In the genomic region with DNA sequence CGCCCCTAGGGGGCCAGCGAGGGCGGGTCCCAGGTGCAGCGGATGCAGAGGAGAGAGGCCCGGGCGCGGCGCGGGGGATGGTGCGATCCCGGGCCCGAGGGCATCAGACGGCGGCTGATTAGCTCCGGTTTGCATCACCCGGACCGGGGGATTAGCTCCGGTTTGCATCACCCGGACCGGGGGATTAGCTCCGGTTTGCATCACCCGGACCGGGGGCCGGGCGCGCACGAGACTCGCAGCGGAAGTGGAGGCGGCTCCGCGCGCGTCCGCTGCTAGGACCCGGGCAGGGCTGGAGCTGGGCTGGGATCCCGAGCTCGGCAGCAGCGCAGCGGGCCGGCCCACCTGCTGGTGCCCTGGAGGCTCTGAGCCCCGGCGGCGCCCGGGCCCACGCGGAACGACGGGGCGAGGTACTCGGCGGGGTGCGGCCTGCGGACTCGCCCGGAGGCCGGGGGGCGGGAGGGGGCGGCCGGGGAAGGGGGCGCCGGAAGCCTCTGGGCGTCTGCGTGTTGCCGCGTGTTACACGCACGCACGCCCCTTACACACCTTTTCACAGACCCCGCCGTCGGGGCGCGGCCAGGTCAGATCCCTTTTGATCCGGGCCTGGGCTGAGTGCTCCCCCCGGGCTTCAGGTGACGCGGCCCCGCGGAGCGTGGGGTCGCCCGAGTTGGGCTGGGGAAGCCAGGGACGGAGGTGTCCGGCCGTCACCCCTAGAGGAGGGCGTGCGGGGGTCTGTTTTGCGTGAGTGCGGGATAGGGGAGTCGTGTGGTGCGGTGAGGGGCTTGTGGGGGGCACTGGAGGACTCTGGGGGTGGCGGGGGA, we compare ENCODE assay signal across 8 cellular contexts. TPM values are rescaled to one million over a fixed set of nuclear protein-coding genes. Genes with fewer than 3 reads are reported as not detected.
DNase-seq lines count a peak whose midpoint lies in the region; ATAC-seq, FAIRE-seq and TF ChIP-seq lines count a peak whose summit lies in the region.

No MANE protein-coding gene starts in this region.

- DNase-seq in GM10248 (ENCODE audit: extremely low spot score) (peak; percentile 80), LNCaP clone FGC (ENCODE audit: low read depth) (no peak), T-helper 9 cell (peak; percentile 18), K562 (ENCODE audit: extremely low read depth in 1 of 4, low spot score in 3 of 4) (peak; percentile 76 to 89 (median 80)), iPS-NIHi11 (ENCODE audit: low spot score) (peak; percentile 81), OCI-M2 (lab: John Stamatoyannopoulos, UW; ENCODE audit: unreplicated experiment) (no peak)
- DNase-seq in stimulated activated CD4-positive, alpha-beta T cell treated with anti-CD3 and anti-CD28 coated beads, Interleukin-1b, Interleukin-23, amount 100 ng/mL, for 1 hour (ENCODE audit: low read depth in 2 of 2) = peak; percentile 2 to 47

- no peak for TF ChIP-seq CTCF in GM10248 (IDR thresholded peaks at IDR 0.05; ENCODE audit: control extremely low read depth, extremely low read depth, low read depth, missing control alignments)
- TF ChIP-seq CTCF in LNCaP clone FGC (IDR thresholded peaks at IDR 0.05; ENCODE audit: control insufficient read depth, extremely low read depth, insufficient read depth) = peak; percentile 20; the same call in 1 of the 2 replicates
- peak in 2 of 3 experiments; percentile 29 to 43; a peak in 4 of 6 replicates for TF ChIP-seq CTCF in K562 (IDR thresholded peaks at IDR 0.05 in 2 of 3, conservative IDR thresholded peaks at IDR 0.05 in 1 of 3; ENCODE audit: insufficient read depth in 2 of 3, low read depth in 1 of 3, low read length in 3 of 3)

- peaks cover 11% of the 10 kb centered on the region for H4K20me1 ChIP-seq in K562 (replicated peaks; ENCODE audit: control insufficient read depth, insufficient read depth, low read length)

- no peaks in the 10 kb centered on the region for H3K27me3 ChIP-seq in K562 (ENCODE audit: control insufficient read depth in 2 of 2, insufficient read depth in 2 of 2, low read length in 2 of 2)

- H3K79me2 ChIP-seq in K562 (ENCODE audit: control insufficient read depth, insufficient read depth, low read length) = peaks cover 69% of the 10 kb centered on the region

- intact Hi-C loops in K562 (cut with micrococcal nuclease) = loop anchor here (1.0 to 2.0 kb wide), 2 partner anchors 10 to 26 kb away; no protein-coding TSS in a partner anchor

- H3K9ac ChIP-seq in K562 (ENCODE audit: insufficient read depth in 1 of 2, low read depth in 2 of 2, low read length in 2 of 2) = peak overlapping the region; percentile 96 to 97

- POLR2A ChIA-PET in GM10248 (lab: Yijun Ruan, JAX) (interaction anchor here (0.9 kb wide), 1 partner anchor 52 kb away, joined by 4 read pairs; no protein-coding TSS in a partner anchor), K562 (lab: Yijun Ruan, JAX) (interaction anchor here (0.6 to 9.2 kb wide), 19 partner anchors 9 to 453 kb away, joined by 3 to 100 read pairs (median 4); a partner anchor contains a TSS)

- peaks cover 25 to 34% of the 10 kb centered on the region in 2 experiments for H3K4me1 ChIP-seq in K562 (replicated peaks in 1 of 2; ENCODE audit: control insufficient read depth in 2 of 2, insufficient read depth in 2 of 2, low read length in 2 of 2)

- in situ Hi-C loops in K562 (cut with MboI) = no loop called here

- peak; percentile 44 to 45 for TF ChIP-seq RAD21 in K562 (CRISPR knock-in tag; conservative IDR thresholded peaks at IDR 0.05 in 1 of 2, IDR thresholded peaks at IDR 0.05 in 1 of 2)

- TF ChIP-seq POLR2A in K562 (conservative IDR thresholded peaks at IDR 0.05) = peak; percentile 66

- no TSS peak for BruUV-seq in K562 (replicated peaks; lab: Mats Ljungman, UMichigan)

- peak; percentile 54 for ATAC-seq in GM21786 (IDR thresholded peaks at IDR 0.05; ENCODE audit: unreplicated experiment)
- ATAC-seq in K562 = peak; percentile 73

- peak; percentile 97 for TF ChIP-seq EP300 in K562 (IDR thresholded peaks at IDR 0.05; ENCODE audit: low read length)

- peak overlapping the region; percentile 96 for H3K27ac ChIP-seq in K562 (ENCODE audit: extremely low read depth, low read depth, low read length)

- CTCF ChIA-PET in GM10248 (lab: Yijun Ruan, JAX) = interaction anchor here (0.9 to 1.5 kb wide), 5 partner anchors 9 to 99 kb away, joined by 3 to 5 read pairs (median 4); no protein-coding TSS in a partner anchor
- CTCF ChIA-PET in K562 (lab: Yijun Ruan, JAX; ENCODE audit: low intra/inter-chr PET ratio) = no interaction called here

- H3K9me3 ChIP-seq in K562 (replicated peaks; ENCODE audit: control insufficient read depth, insufficient read depth, low read depth, low read length) = no peaks in the 10 kb centered on the region

- FAIRE-seq in K562 (lab: Jason Lieb, UNC) = no peak

- H3K4me3 ChIP-seq in LNCaP clone FGC (ENCODE audit: low read depth, low read length) (peak overlapping the region; percentile 79), K562 (peak overlapping the region; percentile 93)

- H3K36me3 ChIP-seq in K562 (ENCODE audit: control insufficient read depth, insufficient read depth, low read length) = peaks cover 31% of the 10 kb centered on the region

- H2AFZ ChIP-seq in K562 (ENCODE audit: low read depth, low read length) = peak overlapping the region; percentile 55; the same call in 1 of the 2 replicates

- H3K4me2 ChIP-seq in K562 (ENCODE audit: insufficient read depth, low read length) = peak overlapping the region; percentile 94; the same call in 1 of the 2 replicates

- WGBS in K562 (ENCODE audit: insufficient coverage, low coverage, missing lambda C conversion rate) = 1% methylated on average over 18 of the region's 93 CpGs

- no peaks in the 10 kb centered on the region for H3K9me1 ChIP-seq in K562 (ENCODE audit: control insufficient read depth, insufficient read depth, low read length)

RNA-seq across cellular contexts. Expression of a gene that starts 0.4 kb away (rescaled TPM):
- 20.3 and 47.6 TPM in 2 replicates for total RNA-seq in K562 (2011; cell fraction: chromatin; rRNA removed; ENCODE audit: low replicate concordance)
- total RNA-seq in K562 (2011; cell fraction: nucleolus; rRNA removed) = 45.7 and 51.3 TPM in 2 replicates
- 38.2 and 39.5 TPM in 2 replicates for total RNA-seq in K562 (2011; cell fraction: nucleoplasm; rRNA removed)
- total RNA-seq in K562 (2014; rRNA removed) (113 and 114 TPM in 2 replicates), K562 (2014; rRNA removed; fragmentation: Illumina TruSeq; extraction: Trizol) (43.5 and 47.4 TPM in 2 replicates), K562 (2015; rRNA removed; fragmentation: Illumina TruSeq; extraction: Trizol) (22.1 and 23.0 TPM in 2 replicates), K562 (2021) (102 and 110 TPM in 2 replicates)
- polyA plus RNA-seq in K562 (2011; rRNA removed) (44.4 and 114 TPM in 2 replicates), K562 (2014; fragmentation: Illumina TruSeq; extraction: Trizol) (55.3 and 78.6 TPM in 2 replicates), K562 (2014; fragmentation: Nextera tagmentation; extraction: Ambion mirVana) (10 to 100 TPM; 12.1 to 14.9 TPM), K562 (2014; rRNA removed) (78.8 and 80.6 TPM in 2 replicates)
- polyA plus RNA-seq in K562 (2011; cell fraction: cytosol; rRNA removed) = 105 and 109 TPM in 2 replicates
- polyA plus RNA-seq in K562 (2011; cell fraction: nucleus; rRNA removed) = 42.6 and 66.5 TPM in 2 replicates
- polyA plus RNA-seq in K562 (2012) = 40.1 and 401 TPM in 2 replicates
- 33.3 and 53.8 TPM in 2 replicates for polyA minus RNA-seq in K562 (2011; rRNA and poly(A)+ RNA removed)
- polyA minus RNA-seq in K562 (2011; cell fraction: cytosol; rRNA and poly(A)+ RNA removed) = 37.2 and 88.9 TPM in 2 replicates
- 9.7 and 26.4 TPM in 2 replicates for polyA minus RNA-seq in K562 (2011; cell fraction: nucleus; rRNA and poly(A)+ RNA removed)

RNA-seq across cellular contexts. Expression of a gene that starts 27.1 kb away (rescaled TPM):
- total RNA-seq in K562 (2011; cell fraction: chromatin; rRNA removed; ENCODE audit: low replicate concordance) = 91.7 and 117 TPM in 2 replicates
- 53.4 and 61.7 TPM in 2 replicates for total RNA-seq in K562 (2011; cell fraction: nucleolus; rRNA removed)
- 62.0 and 75.0 TPM in 2 replicates for total RNA-seq in K562 (2011; cell fraction: nucleoplasm; rRNA removed)
- total RNA-seq in K562 (2014; rRNA removed) (46.1 and 58.1 TPM in 2 replicates), K562 (2014; rRNA removed; fragmentation: Illumina TruSeq; extraction: Trizol) (18.4 and 22.1 TPM in 2 replicates), K562 (2015; rRNA removed; fragmentation: Illumina TruSeq; extraction: Trizol) (18.0 and 19.3 TPM in 2 replicates), K562 (2021) (51.7 and 54.2 TPM in 2 replicates)
- polyA plus RNA-seq in K562 (2011; rRNA removed) (37.6 and 58.2 TPM in 2 replicates), K562 (2014; fragmentation: Illumina TruSeq; extraction: Trizol) (26.5 and 37.1 TPM in 2 replicates), K562 (2014; fragmentation: Nextera tagmentation; extraction: Ambion mirVana) (1 to 10 TPM; 5.9 to 8.3 TPM), K562 (2014; rRNA removed) (52.7 and 59.3 TPM in 2 replicates)
- 41.1 and 50.2 TPM in 2 replicates for polyA plus RNA-seq in K562 (2011; cell fraction: cytosol; rRNA removed)
- polyA plus RNA-seq in K562 (2011; cell fraction: nucleus; rRNA removed) = 71.7 and 92.4 TPM in 2 replicates
- polyA plus RNA-seq in K562 (2012) = 38.5 and 194 TPM in 2 replicates
- polyA minus RNA-seq in K562 (2011; rRNA and poly(A)+ RNA removed) = 16.0 and 22.1 TPM in 2 replicates
- polyA minus RNA-seq in K562 (2011; cell fraction: cytosol; rRNA and poly(A)+ RNA removed) = 16.1 and 28.0 TPM in 2 replicates
- 15.3 and 29.2 TPM in 2 replicates for polyA minus RNA-seq in K562 (2011; cell fraction: nucleus; rRNA and poly(A)+ RNA removed)

RNA-seq across cellular contexts. Expression of a gene that starts 34.1 kb away (rescaled TPM):
- total RNA-seq in K562 (2011; cell fraction: chromatin; rRNA removed; ENCODE audit: low replicate concordance) = 9.8 and 24.5 TPM in 2 replicates
- total RNA-seq in K562 (2011; cell fraction: nucleolus; rRNA removed) = 24.9 and 37.9 TPM in 2 replicates
- total RNA-seq in K562 (2011; cell fraction: nucleoplasm; rRNA removed) = 34.2 and 46.5 TPM in 2 replicates
- total RNA-seq in K562 (2014; rRNA removed) (11.1 and 21.5 TPM in 2 replicates), K562 (2014; rRNA removed; fragmentation: Illumina TruSeq; extraction: Trizol) (6.7 and 7.5 TPM in 2 replicates), K562 (2015; rRNA removed; fragmentation: Illumina TruSeq; extraction: Trizol) (7.8 and 9.6 TPM in 2 replicates), K562 (2021) (26.7 and 28.5 TPM in 2 replicates)
- polyA plus RNA-seq in K562 (2011; rRNA removed) (13.1 and 37.5 TPM in 2 replicates), K562 (2014; fragmentation: Illumina TruSeq; extraction: Trizol) (24.3 and 24.7 TPM in 2 replicates), K562 (2014; fragmentation: Nextera tagmentation; extraction: Ambion mirVana) (1 to 10 TPM; 7.9 to 8.3 TPM), K562 (2014; rRNA removed) (24.8 and 29.7 TPM in 2 replicates)
- polyA plus RNA-seq in K562 (2011; cell fraction: cytosol; rRNA removed) = 54.0 and 57.8 TPM in 2 replicates
- polyA plus RNA-seq in K562 (2011; cell fraction: nucleus; rRNA removed) = 24.4 and 24.6 TPM in 2 replicates
- 21.9 and 37.5 TPM in 2 replicates for polyA plus RNA-seq in K562 (2012)
- 8.2 and 13.0 TPM in 2 replicates for polyA minus RNA-seq in K562 (2011; rRNA and poly(A)+ RNA removed)
- 14.1 and 27.3 TPM in 2 replicates for polyA minus RNA-seq in K562 (2011; cell fraction: cytosol; rRNA and poly(A)+ RNA removed)
- 5.0 and 5.7 TPM in 2 replicates for polyA minus RNA-seq in K562 (2011; cell fraction: nucleus; rRNA and poly(A)+ RNA removed)

RNA-seq across cellular contexts. Expression of a gene that starts 55.6 kb away (rescaled TPM):
- 5.5 and 9.5 TPM in 2 replicates for total RNA-seq in K562 (2011; cell fraction: chromatin; rRNA removed; ENCODE audit: low replicate concordance)
- total RNA-seq in K562 (2011; cell fraction: nucleolus; rRNA removed) = 8.4 and 9.8 TPM in 2 replicates
- total RNA-seq in K562 (2011; cell fraction: nucleoplasm; rRNA removed) = 8.9 and 11.8 TPM in 2 replicates
- total RNA-seq in K562 (2014; rRNA removed) (6.5 and 9.2 TPM in 2 replicates), K562 (2014; rRNA removed; fragmentation: Illumina TruSeq; extraction: Trizol) (1.3 and 1.4 TPM in 2 replicates), K562 (2015; rRNA removed; fragmentation: Illumina TruSeq; extraction: Trizol) (2.6 and 2.8 TPM in 2 replicates), K562 (2021) (26.1 and 26.3 TPM in 2 replicates)
- polyA plus RNA-seq in K562 (2011; rRNA removed) (1.8 and 3.5 TPM in 2 replicates), K562 (2014; fragmentation: Illumina TruSeq; extraction: Trizol) (6.7 and 7.4 TPM in 2 replicates), K562 (2014; fragmentation: Nextera tagmentation; extraction: Ambion mirVana) (under 1 TPM; 0.42 to 0.48 TPM), K562 (2014; rRNA removed) (6.7 and 9.6 TPM in 2 replicates)
- 2.4 and 2.8 TPM in 2 replicates for polyA plus RNA-seq in K562 (2011; cell fraction: cytosol; rRNA removed)
- polyA plus RNA-seq in K562 (2011; cell fraction: nucleus; rRNA removed) = 9.5 and 9.7 TPM in 2 replicates
- 13.7 and 13.9 TPM in 2 replicates for polyA plus RNA-seq in K562 (2012)
- polyA minus RNA-seq in K562 (2011; rRNA and poly(A)+ RNA removed) = 2.0 and 2.9 TPM in 2 replicates
- 4.7 and 7.1 TPM in 2 replicates for polyA minus RNA-seq in K562 (2011; cell fraction: cytosol; rRNA and poly(A)+ RNA removed)
- 2.7 and 5.2 TPM in 2 replicates for polyA minus RNA-seq in K562 (2011; cell fraction: nucleus; rRNA and poly(A)+ RNA removed)

Comparison
In these comparisons a context has a peak if more than half of its experiments do, and no peak if none do; other contexts are left out.
1. DNase-seq: peak in GM10248 (single experiment), T-helper 9 cell (single experiment), K562 (4 of 4), iPS-NIHi11 (single experiment) and stimulated activated CD4-positive, alpha-beta T cell treated with anti-CD3 and anti-CD28 coated beads, Interleukin-1b, Interleukin-23, amount 100 ng/mL, for 1 hour (2 of 2); none in LNCaP clone FGC (single experiment) and OCI-M2 (single experiment).